1 cellular context compared by ENCODE assay signal in genomic region chr7:90403174-90404113, GRCh38.
TF ChIP-seq lines count a peak whose summit lies in the region.

Gene CLDN12 (plus strand): TSS chr7:90403461. CDS start chr7:90412677, 9,216 bp downstream.

TF ChIP-seq in A549, 52 proteins besides CTCF, POLR2A, EP300 and RAD21 (continued from another document):
- no peak for TF ChIP-seq ATOH8 (CRISPR knock-in tag; IDR thresholded peaks at IDR 0.05; ENCODE audit: low read depth)
- TF ChIP-seq, protein P1, sequence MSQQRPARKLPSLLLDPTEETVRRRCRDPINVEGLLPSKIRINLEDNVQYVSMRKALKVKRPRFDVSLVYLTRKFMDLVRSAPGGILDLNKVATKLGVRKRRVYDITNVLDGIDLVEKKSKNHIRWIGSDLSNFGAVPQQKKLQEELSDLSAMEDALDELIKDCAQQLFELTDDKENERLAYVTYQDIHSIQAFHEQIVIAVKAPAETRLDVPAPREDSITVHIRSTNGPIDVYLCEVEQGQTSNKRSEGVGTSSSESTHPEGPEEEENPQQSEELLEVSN (IDR thresholded peaks at IDR 0.05; ENCODE audit: borderline replicate concordance, low read depth) = peak; percentile 75; the same call in 1 of the 2 replicates
TF ChIP-seq in A549: peak in this region for 8.
